In the genomic region with DNA sequence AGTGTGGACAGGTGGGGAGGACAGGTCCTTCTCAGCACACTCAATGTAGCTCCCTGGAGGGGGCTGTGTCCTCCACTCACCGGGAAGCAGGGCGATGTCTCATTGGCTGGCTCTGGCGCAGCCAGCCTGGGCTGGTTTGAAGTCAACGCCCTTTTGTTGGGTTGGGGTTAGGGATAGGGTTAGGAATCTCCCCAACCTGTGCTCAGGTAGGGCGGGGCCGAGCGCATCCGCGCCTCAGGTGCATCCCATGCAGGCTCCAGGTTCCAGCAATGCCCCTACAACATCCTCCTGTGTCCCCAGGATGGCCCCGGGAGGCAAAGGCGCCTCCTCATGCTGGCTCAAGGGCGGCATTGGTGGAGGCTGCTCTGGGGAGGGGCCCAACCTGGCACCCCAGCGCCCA, we compare ENCODE assay signal across 25 cellular contexts. TPM values are rescaled to one million over a fixed set of nuclear protein-coding genes. Genes with fewer than 3 reads are reported as not detected.
DNase-seq lines count a peak whose midpoint lies in the region; ATAC-seq and TF ChIP-seq lines count a peak whose summit lies in the region.
"Had no signal": no experiment of that assay in that cellular context is flagged by ENCODE, and none has a peak within 500 bp of the region (broad histone marks: within the 10 kb centered on the region; RNA-seq: fewer than 3 reads in every experiment).

No MANE protein-coding gene starts in this region.

- H4K20me1 ChIP-seq in OCI-LY1 (ENCODE audit: insufficient read depth, low read length) (no peaks in the 10 kb centered on the region), mammary epithelial cell (ENCODE audit: insufficient read depth, low read length) (no peaks in the 10 kb centered on the region)

- no peaks in the 10 kb centered on the region for H3F3A ChIP-seq in OCI-LY1 (ENCODE audit: insufficient read depth, low read length)

- H3K27me3 ChIP-seq in OCI-LY1 (ENCODE audit: insufficient read depth, low read length) (no peaks in the 10 kb centered on the region), endodermal cell (ENCODE audit: control insufficient read depth, insufficient read depth, low read length, poor library complexity, severe bottlenecking) (no peaks in the 10 kb centered on the region), mammary epithelial cell (ENCODE audit: insufficient read depth, low read length) (no peaks in the 10 kb centered on the region)
- H3K27me3 ChIP-seq: SJSA1 had no signal

- no peak overlapping the region for H2AFZ ChIP-seq in OCI-LY1 (ENCODE audit: low read length)
- no peak overlapping the region for H2AFZ ChIP-seq in mammary epithelial cell (ENCODE audit: low read depth, low read length)
- H2AFZ ChIP-seq: GM23248 had no signal

- H3K9me2 ChIP-seq in OCI-LY1 (ENCODE audit: low read depth, low read length): no peaks in the 10 kb centered on the region

- H3K27ac ChIP-seq in OCI-LY1 (ENCODE audit: low read depth, low read length, poor library complexity, severe bottlenecking): no peak overlapping the region
- H3K27ac ChIP-seq in endodermal cell (ENCODE audit: low read depth, low read length): no peak overlapping the region
- H3K27ac ChIP-seq in mammary epithelial cell (ENCODE audit: insufficient read depth, low read depth, low read length): no peak overlapping the region
- H3K27ac ChIP-seq: GM23248, HL-60, SJSA1 had no signal

- H3K36me3 Mint-ChIP-seq in activated naive CD4-positive, alpha-beta T cell treated with anti-CD3 and anti-CD28 coated beads, Interleukin-2, amount 50 U/mL, for 72 hours: no peaks in the 10 kb centered on the region
- no peaks in the 10 kb centered on the region for H3K36me3 Mint-ChIP-seq in activated naive CD4-positive, alpha-beta T cell treated with anti-CD3 and anti-CD28 coated beads for 36 hours (ENCODE audit: low read depth)
- H3K36me3 Mint-ChIP-seq in endodermal cell (ENCODE audit: low read depth): no peaks in the 10 kb centered on the region
- H3K36me3 Mint-ChIP-seq: CD4-positive, alpha-beta memory T cell had no signal

- CTCF ChIA-PET in activated naive CD4-positive, alpha-beta T cell treated with anti-CD3 and anti-CD28 coated beads for 36 hours (lab: Charles Lee): interaction anchor here (0.7 kb wide), 1 partner anchor 397 kb away, joined by 3 read pairs; no protein-coding TSS in a partner anchor
- CTCF ChIA-PET in mammary epithelial cell (lab: Charles Lee; ENCODE audit: low non-redundant PET): no interaction called here

- intact Hi-C loops in activated naive CD4-positive, alpha-beta T cell treated with anti-CD3 and anti-CD28 coated beads for 36 hours (cut with micrococcal nuclease): no loop called here
- intact Hi-C loops in mammary epithelial cell (cut with micrococcal nuclease): no loop called here

- TF ChIP-seq CTCF in OCI-LY1 (IDR thresholded peaks at IDR 0.05; ENCODE audit: low read length) (no peak), endodermal cell (conservative IDR thresholded peaks at IDR 0.05) (no peak), mammary epithelial cell (conservative IDR thresholded peaks at IDR 0.05 in 1 of 2, IDR thresholded peaks at IDR 0.05 in 1 of 2; ENCODE audit: extremely low read depth in 1 of 2, insufficient read depth in 1 of 2, low read depth in 1 of 2, low read length in 2 of 2) (no peak)

- H3K27ac Mint-ChIP-seq in activated naive CD4-positive, alpha-beta T cell treated with anti-CD3 and anti-CD28 coated beads, Interleukin-2, amount 50 U/mL, for 72 hours: no peak overlapping the region
- H3K27ac Mint-ChIP-seq in activated naive CD4-positive, alpha-beta T cell treated with anti-CD3 and anti-CD28 coated beads for 36 hours: no peak overlapping the region
- H3K27ac Mint-ChIP-seq in endodermal cell: no peak overlapping the region

- H3K4me3 ChIP-seq in OCI-LY1 (ENCODE audit: low read depth, low read length, poor library complexity, severe bottlenecking): no peak overlapping the region
- H3K4me3 ChIP-seq in endodermal cell (ENCODE audit: low read length): no peak overlapping the region
- H3K4me3 ChIP-seq in mammary epithelial cell (replicated peaks in 1 of 3; ENCODE audit: insufficient read depth in 1 of 3, low read depth in 2 of 3, low read length in 3 of 3): no peak overlapping the region
- H3K4me3 ChIP-seq: GM23248, SJSA1 had no signal

- no peaks in the 10 kb centered on the region for H3K9me3 Mint-ChIP-seq in activated naive CD4-positive, alpha-beta T cell treated with anti-CD3 and anti-CD28 coated beads, Interleukin-2, amount 50 U/mL, for 72 hours
- no peaks in the 10 kb centered on the region for H3K9me3 Mint-ChIP-seq in activated naive CD4-positive, alpha-beta T cell treated with anti-CD3 and anti-CD28 coated beads for 36 hours
- H3K9me3 Mint-ChIP-seq in endodermal cell: peaks cover 3% of the 10 kb centered on the region
- H3K9me3 Mint-ChIP-seq: CD4-positive, alpha-beta memory T cell had no signal

- H3K36me3 ChIP-seq in OCI-LY1 (ENCODE audit: insufficient read depth, low read length): no peaks in the 10 kb centered on the region
- H3K36me3 ChIP-seq in endodermal cell (ENCODE audit: control insufficient read depth, insufficient read depth, low read length): no peaks in the 10 kb centered on the region
- no peaks in the 10 kb centered on the region for H3K36me3 ChIP-seq in mammary epithelial cell (ENCODE audit: insufficient read depth, low read length)
- H3K36me3 ChIP-seq: SJSA1 had no signal

- WGBS in endodermal cell (ENCODE audit: insufficient coverage in 1 of 2, insufficient read length in 1 of 2), 2 experiments: 93% methylated on average over 13 of the region's 13 CpGs; no CpG with 5 or more reads in 1 of the 2 experiments
- 37% methylated on average over 11 of the region's 13 CpGs for WGBS in mammary epithelial cell (ENCODE audit: low coverage, missing lambda C conversion rate)

- H3K9me3 ChIP-seq in OCI-LY1 (ENCODE audit: low read length) (no peaks in the 10 kb centered on the region), endodermal cell (ENCODE audit: control insufficient read depth, low read length) (no peaks in the 10 kb centered on the region), mammary epithelial cell (replicated peaks; ENCODE audit: insufficient read depth, low read length) (no peaks in the 10 kb centered on the region)
- H3K9me3 ChIP-seq: Caco-2, SJSA1 had no signal

- no TSS peak for BruUV-seq in mammary epithelial cell (replicated peaks; lab: Mats Ljungman, UMichigan)

- DNase-seq in activated naive CD4-positive, alpha-beta T cell treated with anti-CD3 and anti-CD28 coated beads, Interleukin-2, amount 50 U/mL, for 72 hours (ENCODE audit: low spot score in 2 of 2): no peak
- no peak for DNase-seq in activated naive CD4-positive, alpha-beta T cell treated with anti-CD3 and anti-CD28 coated beads for 36 hours
- peak; percentile 68 for DNase-seq in endodermal cell
- no peak for DNase-seq in mammary epithelial cell
- no peak for DNase-seq in retina
- DNase-seq: 8988T; AML-193; Caco-2; CD4-positive, alpha-beta memory T cell; DND-41; GM23248; KG1; NCI-H1105; NCI-H1694 treated with DMSO at 0.1 percent for 48 hours; NCI-H2081 treated with DMSO at 0.1 percent for 48 hours; NCI-H2171 treated with DMSO at 0.1 percent for 48 hours; NCI-H524 treated with DMSO at 0.1 percent for 48 hours; T-helper 1 cell had no signal

- dilution Hi-C loops in mammary epithelial cell (cut with HindIII; ENCODE audit: low sequenced_read_pairs): no loop called here

- no peak overlapping the region for H3K4me3 Mint-ChIP-seq in activated naive CD4-positive, alpha-beta T cell treated with anti-CD3 and anti-CD28 coated beads for 36 hours
- no peak overlapping the region for H3K4me3 Mint-ChIP-seq in endodermal cell

- in situ Hi-C loops in mammary epithelial cell (cut with MboI; ENCODE audit: low sequenced_read_pairs in 2 of 2): no loop called here

- H3K4me1 ChIP-seq in OCI-LY1 (ENCODE audit: insufficient read depth, low read length, severe bottlenecking) (peaks cover 10% of the 10 kb centered on the region), endodermal cell (ENCODE audit: control insufficient read depth, insufficient read depth, low read length) (no peaks in the 10 kb centered on the region), mammary epithelial cell (ENCODE audit: insufficient read depth, low read length) (no peaks in the 10 kb centered on the region)
- H3K4me1 ChIP-seq: Caco-2, SJSA1 had no signal

- H3K4me2 ChIP-seq in OCI-LY1 (ENCODE audit: low read length) (peak overlapping the region; percentile 34; the same call in 1 of the 2 replicates), mammary epithelial cell (ENCODE audit: insufficient read depth, low read depth, low read length) (no peak overlapping the region)

- ATAC-seq in activated naive CD4-positive, alpha-beta T cell treated with anti-CD3 and anti-CD28 coated beads, Interleukin-2, amount 50 U/mL, for 72 hours: peak; percentile 11 to 24
- no peak for ATAC-seq in GM18868 (IDR thresholded peaks at IDR 0.05; ENCODE audit: unreplicated experiment)
- ATAC-seq in HG03520 (IDR thresholded peaks at IDR 0.05; ENCODE audit: unreplicated experiment): no peak
- ATAC-seq: HepG2, Right ventricle myocardium inferior had no signal

- no peaks in the 10 kb centered on the region for H3K79me2 ChIP-seq in OCI-LY1 (ENCODE audit: insufficient read depth, low read length)
- no peaks in the 10 kb centered on the region for H3K79me2 ChIP-seq in mammary epithelial cell (ENCODE audit: insufficient read depth, low read length)

- H3K9ac ChIP-seq in OCI-LY1 (ENCODE audit: low read length) (no peak overlapping the region), endodermal cell (ENCODE audit: extremely low read depth, low read length, poor library complexity, severe bottlenecking) (no peak overlapping the region), mammary epithelial cell (ENCODE audit: insufficient read depth, low read length) (no peak overlapping the region)
- H3K9ac ChIP-seq: GM23248 had no signal

- H3K4me1 Mint-ChIP-seq in activated naive CD4-positive, alpha-beta T cell treated with anti-CD3 and anti-CD28 coated beads for 36 hours (ENCODE audit: low read depth): no peaks in the 10 kb centered on the region
- no peaks in the 10 kb centered on the region for H3K4me1 Mint-ChIP-seq in endodermal cell

- no peaks in the 10 kb centered on the region for H3K27me3 Mint-ChIP-seq in activated naive CD4-positive, alpha-beta T cell treated with anti-CD3 and anti-CD28 coated beads for 36 hours (ENCODE audit: low read depth)
- no peaks in the 10 kb centered on the region for H3K27me3 Mint-ChIP-seq in endodermal cell (ENCODE audit: insufficient read depth)
- H3K27me3 Mint-ChIP-seq: CD4-positive, alpha-beta memory T cell had no signal

RNA-seq across cellular contexts. Expression of a gene that starts 31.1 kb away (rescaled TPM):
- 10 to 100 TPM; 10.5 to 11.8 TPM for total RNA-seq in activated naive CD4-positive, alpha-beta T cell treated with anti-CD3 and anti-CD28 coated beads, Interleukin-2, amount 50 U/mL, for 72 hours
- 1 to 10 TPM; 5.1 to 5.5 TPM for total RNA-seq in activated naive CD4-positive, alpha-beta T cell treated with anti-CD3 and anti-CD28 coated beads for 36 hours
- total RNA-seq in endodermal cell (10 to 100 TPM in 1 of 2 donors, 1 to 10 TPM in 1; 9.8 to 13.3 TPM), mammary epithelial cell (1 to 10 TPM; 2.8 to 3.5 TPM)
- polyA plus RNA-seq in endodermal cell (2013, experiment 1 of 2): 16.6 TPM
- 13.5 TPM for polyA plus RNA-seq in endodermal cell (2013, experiment 2 of 2)
- polyA plus RNA-seq in mammary epithelial cell: 1.3 TPM
- not detected for polyA minus RNA-seq in mammary epithelial cell

Comparison
In these comparisons a context has a peak if more than half of its experiments do, and no peak if none do; other contexts are left out.
1. ATAC-seq: peak in activated naive CD4-positive, alpha-beta T cell treated with anti-CD3 and anti-CD28 coated beads, Interleukin-2, amount 50 U/mL, for 72 hours (2 of 2); none in GM18868 (single experiment) and HG03520 (single experiment).